8 cellular contexts compared by ENCODE assay signal in genomic region chr17:32079747-32080146, GRCh38.
A peak's percentile ranks its signal among the peaks of the same experiment; 100 is the strongest.
DNase-seq lines count a peak whose midpoint lies in the region; ATAC-seq and TF ChIP-seq lines count a peak whose summit lies in the region.
"Not testable (repeated sequence)": the region's sequence is repeated elsewhere in the genome, so short reads cannot be mapped to it uniquely, and the experiment has no call there.

No MANE protein-coding gene starts in this region.

- not testable (repeated sequence) for H3K79me2 ChIP-seq in GM23248 (ENCODE audit: insufficient read depth); Loucy (ENCODE audit: insufficient read depth, low read length)

- not testable (repeated sequence) for H3K9me2 ChIP-seq in GM23248 (ENCODE audit: insufficient read depth); Loucy (replicated peaks; ENCODE audit: low read depth, low read length)

- H2AK5ac ChIP-seq in neuronal stem cell (ENCODE audit: low read depth, low read length): not testable (repeated sequence)

- not testable (repeated sequence) for H3K27me3 ChIP-seq in GM23248 (replicated peaks; ENCODE audit: insufficient read depth); Loucy (ENCODE audit: insufficient read depth, low read length, poor library complexity, severe bottlenecking); neuronal stem cell (ENCODE audit: control insufficient read depth in 3 of 3, insufficient read depth in 3 of 3, low read depth in 1 of 3, low read length in 3 of 3)

- not testable (repeated sequence) for H3K9ac ChIP-seq in GM23248; Loucy (ENCODE audit: low read depth, low read length, poor library complexity, severe bottlenecking); neuronal stem cell (ENCODE audit: low read depth, low read length, poor library complexity)

- H3K14ac ChIP-seq in neuronal stem cell (ENCODE audit: low read length): not testable (repeated sequence)

- not testable (repeated sequence) for H3K4me3 ChIP-seq in GM23248; neuronal stem cell (ENCODE audit: low read length in 2 of 2)
- peak overlapping the region; percentile 60 for H3K4me3 ChIP-seq in Loucy (ENCODE audit: low read length, poor library complexity, severe bottlenecking)

- H3K9me3 Mint-ChIP-seq in stimulated activated naive CD8-positive, alpha-beta T cell treated with anti-CD3 and anti-CD28 coated beads, Interleukin-15, Interleukin-2, amounts not matched to agents 100 ng/mL and 50 ng/mL, for 24 hours: not testable (repeated sequence)

- in situ Hi-C loops in GM23248 (cut with MboI): not testable (repeated sequence)

- H3K36me3 Mint-ChIP-seq in stimulated activated naive CD8-positive, alpha-beta T cell treated with anti-CD3 and anti-CD28 coated beads, Interleukin-15, Interleukin-2, amounts not matched to agents 100 ng/mL and 50 ng/mL, for 24 hours (ENCODE audit: low read depth): not testable (repeated sequence)

- not testable (repeated sequence) for H3K4ac ChIP-seq in neuronal stem cell (ENCODE audit: low read length)

- not testable (repeated sequence) for H4K20me1 ChIP-seq in GM23248 (ENCODE audit: insufficient read depth); Loucy (ENCODE audit: insufficient read depth, low read length, poor library complexity, severe bottlenecking)

- H3K27ac ChIP-seq in GM23248; neuronal stem cell (replicated peaks; ENCODE audit: low read length): not testable (repeated sequence)

- peak; percentile 44 for ATAC-seq in esophagus mucosa

- DNase-seq in EH (ENCODE audit: low read depth) (peak; percentile 76), GM23248 (peak; percentile 63), SKM-1 (lab: John Stamatoyannopoulos, UW; ENCODE audit: unreplicated experiment) (peak; percentile 28), activated T-helper 1 cell treated with Interleukin-2 at 50 U/mL for 16 hours (ENCODE audit: low read depth) (peak; percentile 50), neuronal stem cell (ENCODE audit: low spot score) (peak; percentile 24)

- not testable (repeated sequence) for H3K23ac ChIP-seq in neuronal stem cell (ENCODE audit: low read depth, low read length, poor library complexity)

- H2AFZ ChIP-seq in GM23248 (peak overlapping the region; percentile 68; the same call in 1 of the 2 replicates), neuronal stem cell (ENCODE audit: low read length) (peak overlapping the region; percentile 58)
- not testable (repeated sequence) for H2AFZ ChIP-seq in Loucy (ENCODE audit: low read length)

- H3K79me1 ChIP-seq in neuronal stem cell (ENCODE audit: low read depth, low read length): not testable (repeated sequence)

- peak overlapping the region; percentile 68 for H3K4me3 Mint-ChIP-seq in stimulated activated naive CD8-positive, alpha-beta T cell treated with anti-CD3 and anti-CD28 coated beads, Interleukin-15, Interleukin-2, amounts not matched to agents 100 ng/mL and 50 ng/mL, for 24 hours

- not testable (repeated sequence) for H3K27me3 Mint-ChIP-seq in stimulated activated naive CD8-positive, alpha-beta T cell treated with anti-CD3 and anti-CD28 coated beads, Interleukin-15, Interleukin-2, amounts not matched to agents 100 ng/mL and 50 ng/mL, for 24 hours

- not testable (repeated sequence) for H2BK15ac ChIP-seq in neuronal stem cell (ENCODE audit: low read length)

- peak overlapping the region; percentile 17 for H3K18ac ChIP-seq in neuronal stem cell (ENCODE audit: low read length)

- H2BK120ac ChIP-seq in neuronal stem cell (ENCODE audit: low read depth, low read length): not testable (repeated sequence)

- H3K9me3 ChIP-seq in GM23248 (ENCODE audit: low read depth); Loucy (ENCODE audit: insufficient read depth, low read depth, low read length); neuronal stem cell (replicated peaks in 1 of 2; ENCODE audit: control insufficient read depth in 2 of 2, insufficient read depth in 1 of 2, low read depth in 1 of 2, low read length in 2 of 2): not testable (repeated sequence)

- 4% methylated on average over 10 to 11 of the region's 11 CpGs for WGBS in GM23248 (ENCODE audit: low coverage in 1 of 2, low lambda C conversion rate in 2 of 2, missing lambda C conversion rate in 2 of 2), 2 experiments
- no CpG with 5 or more reads among the region's 11 CpGs for WGBS in neuronal stem cell (ENCODE audit: extremely low coverage in 2 of 2, insufficient read length in 2 of 2, insufficient replicate concordance in 1 of 2), 2 donors

- H3K4me2 ChIP-seq in GM23248 (ENCODE audit: unreplicated experiment): peak overlapping the region; percentile 20
- peak overlapping the region; percentile 63 for H3K4me2 ChIP-seq in Loucy (ENCODE audit: low read depth, low read length, poor library complexity, severe bottlenecking)
- H3K4me2 ChIP-seq in neuronal stem cell (ENCODE audit: insufficient read depth, low read length, poor library complexity, severe bottlenecking): peak overlapping the region; percentile 11

- H3F3A ChIP-seq in GM23248 (ENCODE audit: insufficient read depth); Loucy (ENCODE audit: low read depth): not testable (repeated sequence)

- TF ChIP-seq CTCF in Loucy (conservative IDR thresholded peaks at IDR 0.05; ENCODE audit: low read length): not testable (repeated sequence)

- H2BK5ac ChIP-seq in neuronal stem cell (ENCODE audit: low read length): not testable (repeated sequence)

- not testable (repeated sequence) for H3K4me1 Mint-ChIP-seq in stimulated activated naive CD8-positive, alpha-beta T cell treated with anti-CD3 and anti-CD28 coated beads, Interleukin-15, Interleukin-2, amounts not matched to agents 100 ng/mL and 50 ng/mL, for 24 hours (ENCODE audit: low read depth)

- not testable (repeated sequence) for H4K91ac ChIP-seq in neuronal stem cell (ENCODE audit: low read depth, low read length, poor library complexity)

- not testable (repeated sequence) for H4K8ac ChIP-seq in neuronal stem cell (ENCODE audit: low read depth, low read length)

- H2BK12ac ChIP-seq in neuronal stem cell (ENCODE audit: low read length): not testable (repeated sequence)

- H3K27ac Mint-ChIP-seq in stimulated activated naive CD8-positive, alpha-beta T cell treated with anti-CD3 and anti-CD28 coated beads, Interleukin-15, Interleukin-2, amounts not matched to agents 100 ng/mL and 50 ng/mL, for 24 hours: peak overlapping the region; percentile 87

- not testable (repeated sequence) for H3K4me1 ChIP-seq in GM23248 (ENCODE audit: insufficient read depth); Loucy (ENCODE audit: insufficient read depth, low read length, poor library complexity, severe bottlenecking); neuronal stem cell (ENCODE audit: control insufficient read depth in 2 of 2, insufficient read depth in 1 of 2, low read depth in 1 of 2, low read length in 2 of 2)

- not testable (repeated sequence) for H3K36me3 ChIP-seq in GM23248 (ENCODE audit: low read depth); Loucy (ENCODE audit: insufficient read depth, low read length); neuronal stem cell (replicated peaks in 1 of 2; ENCODE audit: control insufficient read depth in 2 of 2, insufficient read depth in 2 of 2, low read length in 2 of 2)

Comparison
In these comparisons a context has a peak if more than half of its experiments do, and no peak if none do; other contexts are left out.
1. DNase-seq: peak in every context shown above with its lines; median percentile 76 in EH; 63 in GM23248; 50 in activated T-helper 1 cell treated with Interleukin-2 at 50 U/mL for 16 hours; 28 in SKM-1; 24 in neuronal stem cell.
2. H3K4me2 ChIP-seq: peak in every context shown above with its lines; median percentile 63 in Loucy; 20 in GM23248; 11 in neuronal stem cell.